Comparison of ENCODE assay signal across 20 cellular contexts in genomic region chr7:121042195-121042594, GRCh38. TPM values are rescaled to one million over a fixed set of nuclear protein-coding genes. Genes with fewer than 3 reads are reported as not detected.
"Had no signal": no experiment of that assay in that cellular context is flagged by ENCODE, and none has a peak within 500 bp of the region (broad histone marks: within the 10 kb centered on the region; RNA-seq: fewer than 3 reads in every experiment).

No MANE protein-coding gene starts in this region.

- H3K9me3 ChIP-seq: colonic mucosa, stomach, upper lobe of left lung had no signal

- H3K4me3 ChIP-seq: colonic mucosa, lung, neural progenitor cell, stomach, upper lobe of left lung had no signal

- ATAC-seq: activated CD4-positive, alpha-beta T cell treated with anti-CD3 and anti-CD28 coated beads for 36 hours; naive thymus-derived CD4-positive, alpha-beta T cell; stimulated activated effector memory CD8-positive, alpha-beta T cell treated with anti-CD3 and anti-CD28 coated beads, Interleukin-12 subunit alpha, Interleukin-12 subunit beta, amount 100 ng/mL, for 72 hours; T-cell had no signal

- H3K36me3 ChIP-seq: colonic mucosa, neural progenitor cell, stomach, upper lobe of left lung had no signal

- FAIRE-seq: bronchial epithelial cell, kidney, TTC549 had no signal

- H2AFZ ChIP-seq: neural progenitor cell had no signal

- H3K4me1 ChIP-seq: colonic mucosa, neural progenitor cell had no signal

- H3K9ac ChIP-seq: neural progenitor cell had no signal

- H3K27ac ChIP-seq: colonic mucosa, neural progenitor cell had no signal

- H3K4me2 ChIP-seq: neural progenitor cell had no signal

- H3K27me3 ChIP-seq: colonic mucosa, neural progenitor cell, stomach, upper lobe of left lung had no signal

- DNase-seq: activated B cell treated with CpG ODN at 0.5 μM for 24 hours; activated CD4-positive, alpha-beta T cell treated with anti-CD3 and anti-CD28 coated beads for 36 hours; activated CD4-positive, alpha-beta T cell treated with anti-CD3 and anti-CD28 coated beads, Interleukin-2, amount 50 U/mL, for 4 hours; activated CD8-positive, alpha-beta memory T cell treated with anti-CD3 and anti-CD28 coated beads for 24 hours; activated CD8-positive, alpha-beta memory T cell treated with anti-CD3 and anti-CD28 coated beads, Interleukin-2, amount 50 U/mL, for 4 hours; activated naive CD4-positive, alpha-beta T cell treated with Interleukin-2 at 50 U/mL for 16 hours; activated naive CD8-positive, alpha-beta T cell treated with anti-CD3 and anti-CD28 coated beads for 36 hours; activated T-cell treated with anti-CD3 and anti-CD28 coated beads, Interleukin-2, amount 50 U/mL, for 48 hours; colonic mucosa; kidney; naive thymus-derived CD4-positive, alpha-beta T cell; stimulated activated CD4-positive, alpha-beta T cell treated with anti-CD3 and anti-CD28 coated beads, Interleukin-1b, Interleukin-23, amount 100 ng/mL, for 48 hours; stomach; T-cell; upper lobe of left lung had no signal

RNA-seq across cellular contexts. Expression of gene CPED1, which starts 53.7 kb away (rescaled TPM):
- total RNA-seq: activated CD4-positive, alpha-beta T cell treated with anti-CD3 and anti-CD28 coated beads for 36 hours; activated naive CD8-positive, alpha-beta T cell treated with anti-CD3 and anti-CD28 coated beads for 36 hours had no signal
- polyA plus RNA-seq: naive thymus-derived CD4-positive, alpha-beta T cell had no signal
